9 cellular contexts compared by ENCODE assay signal in genomic region chr12:105106621-105107020, GRCh38. TPM values are rescaled to one million over a fixed set of nuclear protein-coding genes. Genes with fewer than 3 reads are reported as not detected.
DNase-seq lines count a peak whose midpoint lies in the region; ATAC-seq and TF ChIP-seq lines count a peak whose summit lies in the region.
"Had no signal": no experiment of that assay in that cellular context is flagged by ENCODE, and none has a peak within 500 bp of the region (broad histone marks: within the 10 kb centered on the region; RNA-seq: fewer than 3 reads in every experiment).

No MANE protein-coding gene starts in this region.

- H3K4me2 ChIP-seq in GM23338 (peak overlapping the region; percentile 87), OCI-LY3 (ENCODE audit: low read length) (peak overlapping the region; percentile 89)

- H3K36me3 ChIP-seq in GM23338 (ENCODE audit: insufficient read depth) (no peaks in the 10 kb centered on the region), OCI-LY3 (replicated peaks; ENCODE audit: low read depth, low read length) (peaks cover 4% of the 10 kb centered on the region)

- H3K9me2 ChIP-seq in GM23338 (ENCODE audit: insufficient read depth): no peaks in the 10 kb centered on the region

- TF ChIP-seq POLR2A in GM18505 (IDR thresholded peaks at IDR 0.05; ENCODE audit: borderline replicate concordance, extremely low read depth, insufficient read depth, insufficient read length): no peak

- H2AFZ ChIP-seq in GM23338 (peak overlapping the region; percentile 94), OCI-LY3 (ENCODE audit: low read depth, low read length) (peak overlapping the region; percentile 88)

- H3K9ac ChIP-seq in OCI-LY3 (ENCODE audit: low read length): peak overlapping the region; percentile 75

- TF ChIP-seq CTCF in GM23338 (conservative IDR thresholded peaks at IDR 0.05; ENCODE audit: low read depth in 2 of 2) (no peak), OCI-LY3 (IDR thresholded peaks at IDR 0.05; ENCODE audit: low read depth, low read length) (no peak)

- H3K79me2 ChIP-seq in GM23338 (replicated peaks; ENCODE audit: insufficient read depth) (peaks cover 36% of the 10 kb centered on the region), OCI-LY3 (ENCODE audit: low read length) (peaks cover 40% of the 10 kb centered on the region)

- DNase-seq in GM23338 (ENCODE audit: low spot score) (no peak), renal cortical epithelial cell (ENCODE audit: low read depth) (peak; percentile 33), middle frontal gyrus (ENCODE audit: extremely low spot score, low spot score) (no peak)
- DNase-seq in effector CD4-positive, alpha-beta T cell: no peak
- DNase-seq: activated naive CD4-positive, alpha-beta T cell treated with anti-CD3 and anti-CD28 coated beads, Interleukin-2, amount 50 U/mL, for 16 hours had no signal

- H3K4me1 Mint-ChIP-seq in GM23338: peaks cover 33% of the 10 kb centered on the region

- no peak overlapping the region for H3K27ac Mint-ChIP-seq in GM23338

- no peaks in the 10 kb centered on the region for H3K9me3 Mint-ChIP-seq in GM23338

- no peak for ATAC-seq in GM23338
- peak; percentile 18 for ATAC-seq in esophagus mucosa
- ATAC-seq in GM18505 (IDR thresholded peaks at IDR 0.05; ENCODE audit: unreplicated experiment): no peak
- ATAC-seq in GM18502 (IDR thresholded peaks at IDR 0.05; ENCODE audit: poor library complexity, unreplicated experiment): no peak

- no peaks in the 10 kb centered on the region for H3K36me3 Mint-ChIP-seq in GM23338 (ENCODE audit: low read depth)

- H4K20me1 ChIP-seq in GM23338 (replicated peaks; ENCODE audit: insufficient read depth): peaks cover 4% of the 10 kb centered on the region; the same call in 1 of the 2 replicates
- H4K20me1 ChIP-seq in OCI-LY3 (ENCODE audit: insufficient read depth, low read length): peaks cover 28% of the 10 kb centered on the region

- H3K4me3 Mint-ChIP-seq in GM23338: peak overlapping the region; percentile 88

- H3F3A ChIP-seq in GM23338 (replicated peaks; ENCODE audit: low read depth): no peaks in the 10 kb centered on the region

- H3K27me3 ChIP-seq in GM23338 (ENCODE audit: insufficient read depth): no peaks in the 10 kb centered on the region
- H3K27me3 ChIP-seq in OCI-LY3 (ENCODE audit: low read depth, low read length): no peaks in the 10 kb centered on the region; the same call in 1 of the 2 replicates

- H3K9me3 ChIP-seq in OCI-LY3 (ENCODE audit: insufficient read depth, low read length): no peaks in the 10 kb centered on the region

- H3K27ac ChIP-seq in GM23338 (ENCODE audit: low read depth): no peak overlapping the region
- H3K27ac ChIP-seq in OCI-LY3 (ENCODE audit: low read length): no peak overlapping the region

- H3K4me3 ChIP-seq in GM23338: peak overlapping the region; percentile 72
- peak overlapping the region; percentile 87 for H3K4me3 ChIP-seq in OCI-LY3 (ENCODE audit: low read length)

- no peaks in the 10 kb centered on the region for H3K27me3 Mint-ChIP-seq in GM23338 (ENCODE audit: insufficient read depth, low read depth, poor library complexity)

- H3K4me1 ChIP-seq in GM23338 (ENCODE audit: insufficient read depth) (peaks cover 28% of the 10 kb centered on the region), OCI-LY3 (ENCODE audit: low read length) (peaks cover 21% of the 10 kb centered on the region)

TF ChIP-seq in GM23338, 12 proteins besides CTCF, POLR2A, EP300 and RAD21 (continues in another document):
- no peak for TF ChIP-seq POLR2AphosphoS5 (IDR thresholded peaks at IDR 0.05; ENCODE audit: low read depth)
- TF ChIP-seq ZNF114 (CRISPR knock-in tag; IDR thresholded peaks at IDR 0.05): no peak
- no peak for TF ChIP-seq JUNB (IDR thresholded peaks at IDR 0.05; ENCODE audit: unreplicated experiment)
- no peak for TF ChIP-seq STAT1 (IDR thresholded peaks at IDR 0.05; ENCODE audit: unreplicated experiment)
- TF ChIP-seq ZNF462 (CRISPR knock-in tag; IDR thresholded peaks at IDR 0.05): no peak
- no peak for TF ChIP-seq NANOG (IDR thresholded peaks at IDR 0.05; ENCODE audit: borderline replicate concordance)
- no peak for TF ChIP-seq ZNF331 (CRISPR knock-in tag; IDR thresholded peaks at IDR 0.05; ENCODE audit: low read depth)
- no peak for TF ChIP-seq EZH2 (IDR thresholded peaks at IDR 0.05; ENCODE audit: low read depth, unreplicated experiment)
- no peak for TF ChIP-seq ETS1 (IDR thresholded peaks at IDR 0.05)

RNA-seq across cellular contexts. Expression of gene WASHC4, which starts 0.9 kb away (rescaled TPM):
- 83.0 and 94.9 TPM in 2 replicates for total RNA-seq in GM23338 (2014; rRNA removed; shearing (Covaris generic))
- polyA plus RNA-seq in GM23338 (2016; fragmentation: Nextera tagmentation; extraction: Ambion mirVana): 75.7 and 83.5 TPM in 2 replicates
- total RNA-seq in esophagus mucosa: 19.6 TPM
- 107 and 169 TPM in 2 replicates for total RNA-seq in renal cortical epithelial cell

RNA-seq across cellular contexts. Expression of gene ALDH1L2, which starts 22.4 kb away (rescaled TPM):
- 3.9 and 9.1 TPM in 2 replicates for total RNA-seq in GM23338 (2014; rRNA removed; shearing (Covaris generic))
- 3.4 and 5.8 TPM in 2 replicates for polyA plus RNA-seq in GM23338 (2016; fragmentation: Nextera tagmentation; extraction: Ambion mirVana)
- total RNA-seq in esophagus mucosa (6.0 TPM), renal cortical epithelial cell (0.65 and 1.9 TPM in 2 replicates)
